ENCODE assay signal across 3 cellular contexts in the genomic region with DNA sequence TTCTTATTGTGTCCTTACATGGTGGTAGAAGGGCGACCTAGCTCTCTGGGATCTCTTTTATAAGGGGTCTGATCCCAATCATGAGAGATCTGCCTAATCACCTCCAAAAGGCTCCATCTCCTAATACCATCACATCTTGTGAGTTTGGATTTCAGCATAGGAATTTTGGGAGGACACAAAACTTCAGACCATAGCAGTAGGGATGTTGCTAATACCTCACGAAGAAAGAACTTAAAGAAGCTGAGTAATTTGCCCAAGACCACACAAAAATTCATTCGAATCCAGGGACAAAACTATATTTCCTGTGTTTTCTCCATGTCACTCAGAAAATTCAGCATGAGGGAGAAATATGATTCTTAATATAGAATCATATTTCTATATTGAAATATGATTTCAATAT.
TF ChIP-seq lines count a peak whose summit lies in the region.

No MANE protein-coding gene starts in this region.

TF ChIP-seq in SK-N-SH, 30 proteins besides CTCF, POLR2A, EP300 and RAD21:
- TF ChIP-seq SIN3A (IDR thresholded peaks at IDR 0.05; ENCODE audit: borderline replicate concordance, low read depth, low read length), result no peak
- no peak for TF ChIP-seq YY1 (IDR thresholded peaks at IDR 0.05; ENCODE audit: low read depth)
- TF ChIP-seq SMC3 (IDR thresholded peaks at IDR 0.05; ENCODE audit: low read depth, low read length), result no peak
- no peak for TF ChIP-seq EZH2phosphoT487 (IDR thresholded peaks at IDR 0.05; ENCODE audit: borderline replicate concordance, low read depth)
- TF ChIP-seq, protein P1, sequence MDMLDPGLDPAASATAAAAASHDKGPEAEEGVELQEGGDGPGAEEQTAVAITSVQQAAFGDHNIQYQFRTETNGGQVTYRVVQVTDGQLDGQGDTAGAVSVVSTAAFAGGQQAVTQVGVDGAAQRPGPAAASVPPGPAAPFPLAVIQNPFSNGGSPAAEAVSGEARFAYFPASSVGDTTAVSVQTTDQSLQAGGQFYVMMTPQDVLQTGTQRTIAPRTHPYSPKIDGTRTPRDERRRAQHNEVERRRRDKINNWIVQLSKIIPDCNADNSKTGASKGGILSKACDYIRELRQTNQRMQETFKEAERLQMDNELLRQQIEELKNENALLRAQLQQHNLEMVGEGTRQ (IDR thresholded peaks at IDR 0.05; ENCODE audit: borderline replicate concordance, low read depth, low read length), result no peak
- TF ChIP-seq GABPA (IDR thresholded peaks at IDR 0.05; ENCODE audit: low read depth), result no peak

TF ChIP-seq in SK-N-SH treated with all-trans-retinoic acid at 6 μM for 48 hours, 23 proteins besides CTCF, POLR2A, EP300 and RAD21:
- TF ChIP-seq ZNF8 (CRISPR knock-in tag; IDR thresholded peaks at IDR 0.05), result no peak
- TF ChIP-seq ZFP3 (CRISPR knock-in tag; IDR thresholded peaks at IDR 0.05), result no peak
- TF ChIP-seq ZFP30 (CRISPR knock-in tag; IDR thresholded peaks at IDR 0.05), result no peak
- TF ChIP-seq BACH2 (CRISPR knock-in tag; IDR thresholded peaks at IDR 0.05; ENCODE audit: borderline replicate concordance), result no peak
- TF ChIP-seq CSRNP3 (CRISPR knock-in tag; IDR thresholded peaks at IDR 0.05), result no peak
- TF ChIP-seq POU6F1 (CRISPR knock-in tag; IDR thresholded peaks at IDR 0.05; ENCODE audit: borderline replicate concordance, low read depth), result no peak
- no peak for TF ChIP-seq ARNTL (CRISPR knock-in tag; IDR thresholded peaks at IDR 0.05; ENCODE audit: borderline replicate concordance, low read depth)
- TF ChIP-seq ESRRG (CRISPR knock-in tag; IDR thresholded peaks at IDR 0.05), result no peak
- no peak for TF ChIP-seq OSR1 (CRISPR knock-in tag; IDR thresholded peaks at IDR 0.05)
- no peak for TF ChIP-seq PATZ1 (CRISPR knock-in tag; IDR thresholded peaks at IDR 0.05; ENCODE audit: borderline replicate concordance)
- TF ChIP-seq PPARA (CRISPR knock-in tag; IDR thresholded peaks at IDR 0.05; ENCODE audit: borderline replicate concordance), result no peak
- no peak for TF ChIP-seq ZNF565 (CRISPR knock-in tag; conservative IDR thresholded peaks at IDR 0.05; ENCODE audit: low read depth)

TF ChIP-seq in HEK293T, 16 proteins besides CTCF, POLR2A, EP300 and RAD21:
- TF ChIP-seq SUZ12 (IDR thresholded peaks at IDR 0.05), result no peak
- no peak for TF ChIP-seq HDGF (IDR thresholded peaks at IDR 0.05; ENCODE audit: borderline replicate concordance)
